Comparison of ENCODE assay signal across 1 cellular context in the genomic region with DNA sequence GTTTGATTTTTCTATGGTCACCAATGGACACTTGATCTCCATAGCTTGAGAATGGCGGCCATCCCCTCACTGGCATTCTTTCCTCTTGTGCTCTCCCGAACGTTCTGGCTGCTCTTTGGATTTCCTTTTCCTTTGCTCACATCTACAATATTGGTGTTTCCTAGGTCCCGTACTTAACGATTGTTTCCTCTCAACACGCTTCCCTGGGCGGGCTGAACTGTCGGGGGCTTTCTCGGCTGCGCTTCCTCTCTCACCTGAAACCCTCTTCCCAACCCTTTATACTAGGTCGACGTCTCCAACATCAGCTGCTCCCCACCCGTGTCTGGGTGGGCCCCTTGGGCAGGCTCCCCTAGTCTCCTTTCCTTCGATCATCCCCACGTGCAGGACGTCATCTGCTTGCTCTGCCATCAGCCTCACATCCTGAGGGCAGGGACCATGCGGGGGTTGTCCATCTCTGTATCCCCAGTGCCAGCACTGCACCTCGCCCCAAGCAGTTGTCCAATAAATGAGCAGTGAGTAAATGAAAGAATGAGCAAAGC.
TF ChIP-seq lines count a peak whose summit lies in the region.

No MANE protein-coding gene starts in this region.

TF ChIP-seq in GM12878, 131 proteins besides CTCF, POLR2A, EP300 and RAD21 (continued from another document):
- TF ChIP-seq, protein P1, sequence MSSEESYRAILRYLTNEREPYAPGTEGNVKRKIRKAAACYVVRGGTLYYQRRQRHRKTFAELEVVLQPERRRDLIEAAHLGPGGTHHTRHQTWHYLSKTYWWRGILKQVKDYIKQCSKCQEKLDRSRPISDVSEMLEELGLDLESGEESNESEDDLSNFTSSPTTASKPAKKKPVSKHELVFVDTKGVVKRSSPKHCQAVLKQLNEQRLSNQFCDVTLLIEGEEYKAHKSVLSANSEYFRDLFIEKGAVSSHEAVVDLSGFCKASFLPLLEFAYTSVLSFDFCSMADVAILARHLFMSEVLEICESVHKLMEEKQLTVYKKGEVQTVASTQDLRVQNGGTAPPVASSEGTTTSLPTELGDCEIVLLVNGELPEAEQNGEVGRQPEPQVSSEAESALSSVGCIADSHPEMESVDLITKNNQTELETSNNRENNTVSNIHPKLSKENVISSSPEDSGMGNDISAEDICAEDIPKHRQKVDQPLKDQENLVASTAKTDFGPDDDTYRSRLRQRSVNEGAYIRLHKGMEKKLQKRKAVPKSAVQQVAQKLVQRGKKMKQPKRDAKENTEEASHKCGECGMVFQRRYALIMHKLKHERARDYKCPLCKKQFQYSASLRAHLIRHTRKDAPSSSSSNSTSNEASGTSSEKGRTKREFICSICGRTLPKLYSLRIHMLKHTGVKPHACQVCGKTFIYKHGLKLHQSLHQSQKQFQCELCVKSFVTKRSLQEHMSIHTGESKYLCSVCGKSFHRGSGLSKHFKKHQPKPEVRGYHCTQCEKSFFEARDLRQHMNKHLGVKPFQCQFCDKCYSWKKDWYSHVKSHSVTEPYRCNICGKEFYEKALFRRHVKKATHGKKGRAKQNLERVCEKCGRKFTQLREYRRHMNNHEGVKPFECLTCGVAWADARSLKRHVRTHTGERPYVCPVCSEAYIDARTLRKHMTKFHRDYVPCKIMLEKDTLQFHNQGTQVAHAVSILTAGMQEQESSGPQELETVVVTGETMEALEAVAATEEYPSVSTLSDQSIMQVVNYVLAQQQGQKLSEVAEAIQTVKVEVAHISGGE (CRISPR knock-in tag; IDR thresholded peaks at IDR 0.05) = no peak
